Comparison of ENCODE assay signal across 22 cellular contexts in the genomic region with DNA sequence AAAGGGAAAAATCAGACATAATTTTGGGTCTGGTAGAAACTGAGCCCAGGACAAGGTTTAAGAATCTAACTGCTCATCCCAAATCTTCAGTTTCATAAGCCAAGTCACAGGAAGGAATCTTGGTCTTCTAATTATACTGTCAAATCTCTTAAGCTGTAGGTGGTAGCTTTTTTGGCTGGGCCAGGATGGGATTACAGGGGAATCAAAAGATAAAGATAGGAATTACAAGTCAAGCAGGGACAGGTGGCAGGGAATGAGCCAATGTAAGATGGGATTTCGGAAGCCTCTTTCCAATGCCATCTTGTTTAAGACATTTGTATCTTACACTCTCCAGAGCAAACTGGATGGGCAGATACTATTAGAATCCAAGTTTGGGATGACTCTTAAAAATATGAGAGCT.
DNase-seq lines count a peak whose midpoint lies in the region; ATAC-seq, FAIRE-seq and TF ChIP-seq lines count a peak whose summit lies in the region.
"Had no signal": no experiment of that assay in that cellular context is flagged by ENCODE, and none has a peak within 500 bp of the region (broad histone marks: within the 10 kb centered on the region; RNA-seq: fewer than 3 reads in every experiment).

No MANE protein-coding gene starts in this region.

- TF ChIP-seq CTCF in D721Med (IDR thresholded peaks at IDR 0.05; ENCODE audit: insufficient read depth, missing control alignments), result no peak

- FAIRE-seq in D721Med (lab: Jason Lieb, UNC), result peak; percentile 95
- FAIRE-seq: A549, G401.6, GM12892, GM19239, H1 had no signal

- peak; percentile 58 for DNase-seq in D721Med (ENCODE audit: insufficient read length, low spot score)
- peak; percentile 90 for DNase-seq in NCI-H82 treated with DMSO at 0.1 percent for 48 hours (lab: John Stamatoyannopoulos, UW; ENCODE audit: unreplicated experiment)
- peak; percentile 49 for DNase-seq in putamen (ENCODE audit: low spot score)
- no peak for DNase-seq in NCI-H1048 (lab: John Stamatoyannopoulos, UW)
- no peak for DNase-seq in stimulated activated naive CD4-positive, alpha-beta T cell treated with Interleukin-2 at 50 U/mL for 16 hours (lab: John Stamatoyannopoulos, UW)
- DNase-seq: 8988T; ACHN; AML-193; BE2C; CD4-positive, alpha-beta T cell; CD8-positive, alpha-beta memory T cell; DMS153; DND-41; GM23248; H9 had no signal

- no peak for ATAC-seq in GM18909 (IDR thresholded peaks at IDR 0.05; ENCODE audit: poor library complexity, unreplicated experiment)
- ATAC-seq: A549, HCT116 had no signal

Comparison
In these comparisons a context has a peak if more than half of its experiments do, and no peak if none do; other contexts are left out.
1. DNase-seq: peak in D721Med (single experiment), NCI-H82 treated with DMSO at 0.1 percent for 48 hours (single experiment) and putamen (single experiment); none in NCI-H1048 (single experiment) and stimulated activated naive CD4-positive, alpha-beta T cell treated with Interleukin-2 at 50 U/mL for 16 hours (single experiment).